Comparison of ENCODE assay signal across 9 cellular contexts in the genomic region with DNA sequence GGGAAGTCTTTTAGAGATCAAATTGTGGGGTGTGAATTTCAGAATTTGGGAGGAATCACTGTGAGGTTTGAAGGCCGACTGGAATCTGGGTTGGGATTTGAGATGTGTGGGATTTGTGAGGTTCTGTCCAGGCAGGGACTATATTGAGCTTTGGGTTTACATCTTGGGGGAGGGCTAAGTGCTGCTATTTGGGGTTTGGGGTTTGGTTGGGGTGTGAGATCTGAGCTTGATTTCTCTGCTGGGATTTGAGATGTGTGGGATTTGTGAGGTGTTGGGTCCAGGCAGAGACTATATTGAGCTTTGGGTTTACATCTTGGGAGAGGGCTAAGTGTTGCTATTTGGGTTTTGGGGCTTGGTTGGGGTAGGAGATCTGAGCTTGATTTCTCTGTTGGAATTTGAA. TPM values are rescaled to one million over a fixed set of nuclear protein-coding genes. Genes with fewer than 3 reads are reported as not detected.
DNase-seq lines count a peak whose midpoint lies in the region; ATAC-seq and TF ChIP-seq lines count a peak whose summit lies in the region.
"Had no signal": no experiment of that assay in that cellular context is flagged by ENCODE, and none has a peak within 500 bp of the region (broad histone marks: within the 10 kb centered on the region; RNA-seq: fewer than 3 reads in every experiment).

No MANE protein-coding gene starts in this region.

- no peaks in the 10 kb centered on the region for H3K36me3 Mint-ChIP-seq in neural crest cell (ENCODE audit: low read depth)

- TF ChIP-seq CTCF in neural crest cell (conservative IDR thresholded peaks at IDR 0.05) = no peak

- peaks cover 39% of the 10 kb centered on the region for H3K27me3 Mint-ChIP-seq in neural crest cell (ENCODE audit: low read depth)

- peak overlapping the region; percentile 83 to 95 (median 90) for H3K9ac ChIP-seq in BLaER1 treated with 17β-estradiol and CSF1 and Interleukin-3, amounts not matched to agents 10 nM and 100 nM
- H3K9ac ChIP-seq in duodenal mucosa (ENCODE audit: low read depth in 1 of 2, low read length in 2 of 2) = peak overlapping the region; percentile 81 to 99

- DNase-seq in MG63 (no peak), neural crest cell (ENCODE audit: low read depth, low spot score) (no peak), NCI-H345 treated with DMSO at 0.1 percent for 48 hours (lab: John Stamatoyannopoulos, UW; ENCODE audit: unreplicated experiment) (no peak), NCI-H2171 treated with DMSO at 0.1 percent for 48 hours (lab: John Stamatoyannopoulos, UW) (no peak), DMS153 treated with DMSO at 0.1 percent for 48 hours (lab: John Stamatoyannopoulos, UW; ENCODE audit: unreplicated experiment) (no peak)

- H3K9me3 ChIP-seq in BLaER1 treated with 17β-estradiol and CSF1 and Interleukin-3, amounts not matched to agents 10 nM and 100 nM (replicated peaks in 1 of 11) = no peaks in the 10 kb centered on the region
- H3K9me3 ChIP-seq in MG63 (no peaks in the 10 kb centered on the region), duodenal mucosa (ENCODE audit: control insufficient read depth in 1 of 2, low read length in 2 of 2) (no peaks in the 10 kb centered on the region)

- ATAC-seq in activated CD4-positive, CD25-positive, alpha-beta regulatory T cell treated with anti-CD3 and anti-CD28 coated beads, Interleukin-2, amount 50 U/mL, for 24 hours = no peak

- H3K4me3 ChIP-seq in BLaER1 treated with 17β-estradiol and CSF1 and Interleukin-3, amounts not matched to agents 10 nM and 100 nM = peak overlapping the region; percentile 63 to 85 (median 74)
- peak overlapping the region; percentile 73 for H3K4me3 ChIP-seq in MG63
- peak overlapping the region; percentile 84 to 95 for H3K4me3 ChIP-seq in duodenal mucosa (ENCODE audit: low read depth in 1 of 2, low read length in 2 of 2)

- H3K27ac Mint-ChIP-seq in neural crest cell (ENCODE audit: unreplicated experiment) = no peak overlapping the region

- no peaks in the 10 kb centered on the region for H3K9me3 Mint-ChIP-seq in neural crest cell

- peak overlapping the region; percentile 88 for H3K4me3 Mint-ChIP-seq in neural crest cell

- H3K36me3 ChIP-seq in BLaER1 treated with 17β-estradiol and CSF1 and Interleukin-3, amounts not matched to agents 10 nM and 100 nM = peaks cover 0 to 33% (median 13%) of the 10 kb centered on the region in 11 experiments; a peak in 11 of 22 replicates
- H3K36me3 ChIP-seq in MG63 (peaks cover 3% of the 10 kb centered on the region; the same call in 1 of the 2 replicates), duodenal mucosa (ENCODE audit: control insufficient read depth in 1 of 2, insufficient read depth in 2 of 2, low read length in 2 of 2) (peaks cover 9 to 20% of the 10 kb centered on the region in 2 donors)

- peaks cover 30 to 40% (median 39%) of the 10 kb centered on the region in 11 experiments for H3K27me3 ChIP-seq in BLaER1 treated with 17β-estradiol and CSF1 and Interleukin-3, amounts not matched to agents 10 nM and 100 nM
- no peaks in the 10 kb centered on the region for H3K27me3 ChIP-seq in MG63
- H3K27me3 ChIP-seq in duodenal mucosa (ENCODE audit: control insufficient read depth in 1 of 2, insufficient read depth in 2 of 2, low read length in 2 of 2) = peaks cover 27 to 33% of the 10 kb centered on the region in 2 donors

- H4K20me1 ChIP-seq in BLaER1 treated with 17β-estradiol and CSF1 and Interleukin-3, amounts not matched to agents 10 nM and 100 nM = peaks cover 0 to 30% (median 0%) of the 10 kb centered on the region in 11 experiments; a peak in 5 of 22 replicates

- peak overlapping the region; percentile 90 to 97 (median 94) for H3K4me2 ChIP-seq in BLaER1 treated with 17β-estradiol and CSF1 and Interleukin-3, amounts not matched to agents 10 nM and 100 nM

- peaks cover 18 to 46% (median 40%) of the 10 kb centered on the region in 10 experiments for H3K4me1 ChIP-seq in BLaER1 treated with 17β-estradiol and CSF1 and Interleukin-3, amounts not matched to agents 10 nM and 100 nM
- peaks cover 24 to 36% of the 10 kb centered on the region in 2 donors for H3K4me1 ChIP-seq in duodenal mucosa (ENCODE audit: control insufficient read depth in 1 of 2, insufficient read depth in 2 of 2, low read length in 2 of 2)

- peaks cover 25% of the 10 kb centered on the region for H3K4me1 Mint-ChIP-seq in neural crest cell

- peak overlapping the region in 10 of 11 experiments; percentile 77 to 86 (median 84); a peak in 12 of 22 replicates for H3K27ac ChIP-seq in BLaER1 treated with 17β-estradiol and CSF1 and Interleukin-3, amounts not matched to agents 10 nM and 100 nM
- H3K27ac ChIP-seq in duodenal mucosa (ENCODE audit: low read depth, low read length) = no peak overlapping the region

RNA-seq across cellular contexts. Expression of a gene that starts 0.9 kb away (rescaled TPM):
- total RNA-seq in MG63 (2014; rRNA removed; shearing (Covaris generic); ENCODE audit: low replicate concordance) = 61.4 and 89.6 TPM in 2 replicates
- 24.3 and 26.1 TPM in 2 replicates for total RNA-seq in neural crest cell

RNA-seq across cellular contexts. Expression of a gene that starts 14.7 kb away (rescaled TPM):
- not detected in 2 replicates for total RNA-seq in MG63 (2014; rRNA removed; shearing (Covaris generic); ENCODE audit: low replicate concordance)
- total RNA-seq in neural crest cell = 1.0 and 1.5 TPM in 2 replicates
- total RNA-seq: SK-MEL-5 had no signal

RNA-seq across cellular contexts. Expression of a gene that starts 44.1 kb away (rescaled TPM):
- total RNA-seq in MG63 (2014; rRNA removed; shearing (Covaris generic); ENCODE audit: low replicate concordance) = 26.6 and 40.4 TPM in 2 replicates
- 27.0 and 30.0 TPM in 2 replicates for total RNA-seq in neural crest cell

RNA-seq across cellular contexts. Expression of a gene that starts 44.3 kb away (rescaled TPM):
- total RNA-seq in MG63 (2014; rRNA removed; shearing (Covaris generic); ENCODE audit: low replicate concordance) = 5.1 and 5.9 TPM in 2 replicates
- total RNA-seq in neural crest cell = 15.7 and 16.4 TPM in 2 replicates
